Comparison of ENCODE assay signal across 2 cellular contexts in genomic region chr14:52873694-52874093, GRCh38.
TF ChIP-seq lines count a peak whose summit lies in the region.

No MANE protein-coding gene starts in this region.

TF ChIP-seq in IMR-90, 13 proteins besides CTCF, POLR2A, EP300 and RAD21:
- TF ChIP-seq CHD1 (IDR thresholded peaks at IDR 0.05; ENCODE audit: low read depth, low read length) (no peak), MAFK (IDR thresholded peaks at IDR 0.05; ENCODE audit: low read depth, low read length) (no peak), MAZ (IDR thresholded peaks at IDR 0.05; ENCODE audit: borderline replicate concordance, low read depth, low read length) (no peak), RFX5 (IDR thresholded peaks at IDR 0.05; ENCODE audit: low read depth, low read length) (no peak), CEBPB (IDR thresholded peaks at IDR 0.05; ENCODE audit: low read depth, low read length) (peak; percentile 96)
- TF ChIP-seq, protein P1, sequence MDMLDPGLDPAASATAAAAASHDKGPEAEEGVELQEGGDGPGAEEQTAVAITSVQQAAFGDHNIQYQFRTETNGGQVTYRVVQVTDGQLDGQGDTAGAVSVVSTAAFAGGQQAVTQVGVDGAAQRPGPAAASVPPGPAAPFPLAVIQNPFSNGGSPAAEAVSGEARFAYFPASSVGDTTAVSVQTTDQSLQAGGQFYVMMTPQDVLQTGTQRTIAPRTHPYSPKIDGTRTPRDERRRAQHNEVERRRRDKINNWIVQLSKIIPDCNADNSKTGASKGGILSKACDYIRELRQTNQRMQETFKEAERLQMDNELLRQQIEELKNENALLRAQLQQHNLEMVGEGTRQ (IDR thresholded peaks at IDR 0.05; ENCODE audit: low read depth, low read length) = no peak

TF ChIP-seq in liver, 16 proteins besides CTCF, POLR2A, EP300 and RAD21:
- no peak for TF ChIP-seq HNF4G (IDR thresholded peaks at IDR 0.05)
- TF ChIP-seq, protein P2, sequence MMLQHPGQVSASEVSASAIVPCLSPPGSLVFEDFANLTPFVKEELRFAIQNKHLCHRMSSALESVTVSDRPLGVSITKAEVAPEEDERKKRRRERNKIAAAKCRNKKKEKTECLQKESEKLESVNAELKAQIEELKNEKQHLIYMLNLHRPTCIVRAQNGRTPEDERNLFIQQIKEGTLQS (IDR thresholded peaks at IDR 0.05) = peak; percentile 88
- peak; percentile 42 to 75 for TF ChIP-seq RXRA (IDR thresholded peaks at IDR 0.05)
- TF ChIP-seq YY1 (IDR thresholded peaks at IDR 0.05) = peak; percentile 36
- no peak for TF ChIP-seq GABPA (IDR thresholded peaks at IDR 0.05 in 1 of 2, conservative IDR thresholded peaks at IDR 0.05 in 1 of 2)
- peak; percentile 39 to 77 for TF ChIP-seq HNF4A (conservative IDR thresholded peaks at IDR 0.05)
- TF ChIP-seq TAF1 (conservative IDR thresholded peaks at IDR 0.05) = no peak
- TF ChIP-seq, protein P3, sequence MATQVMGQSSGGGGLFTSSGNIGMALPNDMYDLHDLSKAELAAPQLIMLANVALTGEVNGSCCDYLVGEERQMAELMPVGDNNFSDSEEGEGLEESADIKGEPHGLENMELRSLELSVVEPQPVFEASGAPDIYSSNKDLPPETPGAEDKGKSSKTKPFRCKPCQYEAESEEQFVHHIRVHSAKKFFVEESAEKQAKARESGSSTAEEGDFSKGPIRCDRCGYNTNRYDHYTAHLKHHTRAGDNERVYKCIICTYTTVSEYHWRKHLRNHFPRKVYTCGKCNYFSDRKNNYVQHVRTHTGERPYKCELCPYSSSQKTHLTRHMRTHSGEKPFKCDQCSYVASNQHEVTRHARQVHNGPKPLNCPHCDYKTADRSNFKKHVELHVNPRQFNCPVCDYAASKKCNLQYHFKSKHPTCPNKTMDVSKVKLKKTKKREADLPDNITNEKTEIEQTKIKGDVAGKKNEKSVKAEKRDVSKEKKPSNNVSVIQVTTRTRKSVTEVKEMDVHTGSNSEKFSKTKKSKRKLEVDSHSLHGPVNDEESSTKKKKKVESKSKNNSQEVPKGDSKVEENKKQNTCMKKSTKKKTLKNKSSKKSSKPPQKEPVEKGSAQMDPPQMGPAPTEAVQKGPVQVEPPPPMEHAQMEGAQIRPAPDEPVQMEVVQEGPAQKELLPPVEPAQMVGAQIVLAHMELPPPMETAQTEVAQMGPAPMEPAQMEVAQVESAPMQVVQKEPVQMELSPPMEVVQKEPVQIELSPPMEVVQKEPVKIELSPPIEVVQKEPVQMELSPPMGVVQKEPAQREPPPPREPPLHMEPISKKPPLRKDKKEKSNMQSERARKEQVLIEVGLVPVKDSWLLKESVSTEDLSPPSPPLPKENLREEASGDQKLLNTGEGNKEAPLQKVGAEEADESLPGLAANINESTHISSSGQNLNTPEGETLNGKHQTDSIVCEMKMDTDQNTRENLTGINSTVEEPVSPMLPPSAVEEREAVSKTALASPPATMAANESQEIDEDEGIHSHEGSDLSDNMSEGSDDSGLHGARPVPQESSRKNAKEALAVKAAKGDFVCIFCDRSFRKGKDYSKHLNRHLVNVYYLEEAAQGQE (IDR thresholded peaks at IDR 0.05) = peak; percentile 51
- peak; percentile 45 for TF ChIP-seq FOXA2 (IDR thresholded peaks at IDR 0.05)
- no peak for TF ChIP-seq SP1 (IDR thresholded peaks at IDR 0.05)
- no peak for TF ChIP-seq ZBTB33 (IDR thresholded peaks at IDR 0.05)
- peak in 1 of 2 donors; percentile 38 for TF ChIP-seq EGR1 (IDR thresholded peaks at IDR 0.05; ENCODE audit: low read depth in 2 of 2)
- peak; percentile 33 for TF ChIP-seq FOXA1 (IDR thresholded peaks at IDR 0.05)
- TF ChIP-seq JUND (IDR thresholded peaks at IDR 0.05) = peak in 1 of 2 donors; percentile 47
- TF ChIP-seq NR2F2 (IDR thresholded peaks at IDR 0.05) = peak; percentile 16
- TF ChIP-seq MAX (IDR thresholded peaks at IDR 0.05) = peak; percentile 56
TF ChIP-seq in liver: peak in this region for 11.
